Comparison of ENCODE assay signal across 22 cellular contexts in genomic region chr9:110140276-110140675, GRCh38.
DNase-seq lines count a peak whose midpoint lies in the region; ATAC-seq, FAIRE-seq and TF ChIP-seq lines count a peak whose summit lies in the region.
"Had no signal": no experiment of that assay in that cellular context is flagged by ENCODE, and none has a peak within 500 bp of the region (broad histone marks: within the 10 kb centered on the region; RNA-seq: fewer than 3 reads in every experiment).

No MANE protein-coding gene starts in this region.

- H3K4me3 ChIP-seq in bronchial epithelial cell (ENCODE audit: low read depth, low read length) (no peak overlapping the region), osteoblast (ENCODE audit: insufficient read depth, low read length) (no peak overlapping the region)
- H3K4me3 ChIP-seq: gastroesophageal sphincter, HAP-1, lung, suprapubic skin had no signal

- peaks cover 91% of the 10 kb centered on the region for H3K79me2 ChIP-seq in osteoblast (ENCODE audit: insufficient read depth, low read length)

- H3K27ac ChIP-seq in osteoblast (ENCODE audit: low read depth, low read length), result peak overlapping the region; percentile 91
- H3K27ac ChIP-seq: suprapubic skin had no signal

- peaks cover 47% of the 10 kb centered on the region for H3K4me1 ChIP-seq in osteoblast (ENCODE audit: insufficient read depth, low read length)
- H3K4me1 ChIP-seq: HAP-1 had no signal

- H4K20me1 ChIP-seq in osteoblast (ENCODE audit: insufficient read depth, low read length), result peaks cover 54% of the 10 kb centered on the region

- H3K36me3 ChIP-seq in bronchial epithelial cell (ENCODE audit: control insufficient read depth, insufficient read depth, low read length) (peaks cover 5% of the 10 kb centered on the region), osteoblast (ENCODE audit: insufficient read depth, low read length) (peaks cover 51% of the 10 kb centered on the region)
- H3K36me3 ChIP-seq: HAP-1 had no signal

- H3K4me2 ChIP-seq in osteoblast (ENCODE audit: insufficient read depth, low read length), result no peak overlapping the region

- no peak for FAIRE-seq in bronchial epithelial cell (lab: Jason Lieb, UNC)
- FAIRE-seq: endothelial cell of umbilical vein, kidney had no signal

- no peaks in the 10 kb centered on the region for H3K27me3 ChIP-seq in bronchial epithelial cell (ENCODE audit: control insufficient read depth, insufficient read depth, low read length)
- H3K27me3 ChIP-seq in osteoblast (ENCODE audit: insufficient read depth, low read length), result no peaks in the 10 kb centered on the region
- H3K27me3 ChIP-seq: gastroesophageal sphincter, suprapubic skin had no signal

- TF ChIP-seq CTCF in bronchial epithelial cell (IDR thresholded peaks at IDR 0.05; ENCODE audit: insufficient read depth, low read length, severe bottlenecking) (peak; percentile 2), osteoblast (IDR thresholded peaks at IDR 0.05; ENCODE audit: extremely low read depth, low read depth, low read length) (no peak)

- no peak overlapping the region for H2AFZ ChIP-seq in osteoblast (ENCODE audit: low read length)

- H3K9me3 ChIP-seq in osteoblast (ENCODE audit: low read depth, low read length), result no peaks in the 10 kb centered on the region
- H3K9me3 ChIP-seq: gastroesophageal sphincter, HAP-1, suprapubic skin had no signal

- ATAC-seq in HG03469 (IDR thresholded peaks at IDR 0.05; ENCODE audit: unreplicated experiment) (no peak), HG03354 (IDR thresholded peaks at IDR 0.05; ENCODE audit: poor library complexity, severe bottlenecking, unreplicated experiment) (no peak)
- ATAC-seq: gastroesophageal sphincter had no signal

- peak; percentile 54 for DNase-seq in EL
- peak; percentile 24 for DNase-seq in NCI-H69 (lab: John Stamatoyannopoulos, UW)
- no peak for DNase-seq in bronchial epithelial cell (ENCODE audit: low read depth)
- DNase-seq in osteoblast (ENCODE audit: insufficient read length, low spot score, missing footprints), result no peak
- DNase-seq in NCI-H1105 treated with DMSO at 0.1 percent for 48 hours (lab: John Stamatoyannopoulos, UW), result no peak
- DNase-seq: activated CD4-positive, alpha-beta T cell treated with anti-CD3 and anti-CD28 coated beads, Interleukin-2, amount 50 U/mL, for 4 hours; activated effector memory CD4-positive, alpha-beta T cell treated with anti-CD3 and anti-CD28 coated beads, Interleukin-2, amount 50 U/mL, for 16 hours; CD4-positive, alpha-beta memory T cell; dermis blood vessel endothelial cell; DMS153; kidney; NCI-H2107; NCI-H524 treated with DMSO at 0.1 percent for 48 hours; nucleus accumbens; SHP77 treated with DMSO at 0.1 percent for 48 hours had no signal

Comparison
In these comparisons a context has a peak if more than half of its experiments do, and no peak if none do; other contexts are left out.
1. DNase-seq: peak in EL (single experiment) and NCI-H69 (single experiment); none in bronchial epithelial cell (single experiment), osteoblast (single experiment) and NCI-H1105 treated with DMSO at 0.1 percent for 48 hours (single experiment).